In genomic region chr16:65120811-65121721, GRCh38 we compare ENCODE assay signal across 8 cellular contexts. TPM values are rescaled to one million over a fixed set of nuclear protein-coding genes. Genes with fewer than 3 reads are reported as not detected.
A peak's percentile ranks its signal among the peaks of the same experiment; 100 is the strongest.
DNase-seq lines count a peak whose midpoint lies in the region; ATAC-seq and TF ChIP-seq lines count a peak whose summit lies in the region.

No MANE protein-coding gene starts in this region.

- peak; percentile 3 for DNase-seq in Caki2 (ENCODE audit: low read depth)
- peak in 3 of 7 donors; percentile 11 to 22 (median 14) for DNase-seq in adrenal gland
- DNase-seq in hepatocyte (ENCODE audit: low spot score), result peak; percentile 28
- peak in 1 of 2 donors; percentile 55 for DNase-seq in psoas muscle
- no peak for DNase-seq in activated effector memory CD4-positive, alpha-beta T cell treated with Interleukin-2 at 50 U/mL for 16 hours
- no peak for DNase-seq in NCI-H2227 (lab: John Stamatoyannopoulos, UW; ENCODE audit: unreplicated experiment)
- no peak for DNase-seq in cerebellar nuclear complex (lab: John Stamatoyannopoulos, UW)

- peaks cover 5 to 28% of the 10 kb centered on the region in 2 donors for H3K4me1 ChIP-seq in adrenal gland (replicated peaks in 1 of 2)
- peaks cover 24% of the 10 kb centered on the region for H3K4me1 ChIP-seq in hepatocyte (ENCODE audit: insufficient read depth)
- peaks cover 15% of the 10 kb centered on the region for H3K4me1 ChIP-seq in psoas muscle

- TF ChIP-seq CTCF in adrenal gland (IDR thresholded peaks at IDR 0.05) (no peak), hepatocyte (IDR thresholded peaks at IDR 0.05; ENCODE audit: poor library complexity) (no peak), psoas muscle (IDR thresholded peaks at IDR 0.05) (no peak)

- no peaks in the 10 kb centered on the region for H3K36me3 ChIP-seq in adrenal gland (replicated peaks in 1 of 2)
- no peaks in the 10 kb centered on the region for H3K36me3 ChIP-seq in hepatocyte (replicated peaks; ENCODE audit: insufficient read depth, low read depth)
- no peaks in the 10 kb centered on the region for H3K36me3 ChIP-seq in psoas muscle (ENCODE audit: insufficient read depth in 1 of 2, low read depth in 1 of 2)

- peaks cover 24% of the 10 kb centered on the region for H4K20me1 ChIP-seq in hepatocyte (ENCODE audit: insufficient read depth, poor library complexity, severe bottlenecking)

- peaks cover 15% of the 10 kb centered on the region for H3K27me3 ChIP-seq in adrenal gland
- H3K27me3 ChIP-seq in hepatocyte, result peaks cover 9% of the 10 kb centered on the region
- peaks cover 3 to 38% (median 9%) of the 10 kb centered on the region in 3 donors for H3K27me3 ChIP-seq in psoas muscle (ENCODE audit: insufficient read depth in 3 of 3, low read length in 2 of 3)

- H3K4me3 ChIP-seq in adrenal gland (peak overlapping the region in 2 of 4 donors; percentile 40 to 72), hepatocyte (peak overlapping the region; percentile 76), psoas muscle (peak overlapping the region; percentile 71)

- H3K27ac ChIP-seq in adrenal gland (peak overlapping the region in 4 of 5 donors; percentile 32 to 92 (median 50)), hepatocyte (peak overlapping the region; percentile 99), psoas muscle (peak overlapping the region; percentile 46)

- ATAC-seq in psoas muscle (peak; percentile 15 to 45 (median 23)), HG02840 (IDR thresholded peaks at IDR 0.05; ENCODE audit: low FRiP score, unreplicated experiment) (no peak)

- in situ Hi-C loops in Caki2 (cut with HindIII; ENCODE audit: low pct_unique_long_range_greater_than_20kb, low sequenced_read_pairs), result no loop called here

- no peaks in the 10 kb centered on the region for H3K9me2 ChIP-seq in hepatocyte (replicated peaks; ENCODE audit: insufficient read depth)

- peaks cover 65% of the 10 kb centered on the region for H3K79me2 ChIP-seq in hepatocyte

- 1 to 4% (median 2%) methylated on average over 16 to 70 of the region's 70 CpGs for WGBS in adrenal gland, 4 donors
- WGBS in hepatocyte (ENCODE audit: low lambda C conversion rate, missing lambda C conversion rate), result 1% methylated on average over 64 of the region's 70 CpGs
- WGBS in psoas muscle, 3 donors, result 1 to 2% (median 1%) methylated on average over 64 to 70 of the region's 70 CpGs

- TF ChIP-seq POLR2A in adrenal gland (IDR thresholded peaks at IDR 0.05), result no peak

- intact Hi-C loops in adrenal gland (cut with DNase I), result no loop called here
- intact Hi-C loops in psoas muscle (cut with DNase I), result loop anchor here (5.0 kb wide), 2 partner anchors 49 to 54 kb away; no protein-coding TSS in a partner anchor

- H3K4me2 ChIP-seq in hepatocyte, result peak overlapping the region; percentile 89

- no peaks in the 10 kb centered on the region for H3K9me3 ChIP-seq in adrenal gland (replicated peaks in 1 of 3)
- no peaks in the 10 kb centered on the region for H3K9me3 ChIP-seq in hepatocyte (ENCODE audit: low read depth)
- no peaks in the 10 kb centered on the region for H3K9me3 ChIP-seq in psoas muscle

- H2AFZ ChIP-seq in hepatocyte, result peak overlapping the region; percentile 33

RNA-seq across cellular contexts. Expression of gene CDH11, which starts 0.8 kb away (rescaled TPM):
- total RNA-seq in Caki2 (2014; rRNA removed; shearing (Covaris generic); ENCODE audit: low replicate concordance), result not detected in 2 replicates
- total RNA-seq in adrenal gland (100 to 1,000 TPM in 1 of 8 donors, 10 to 100 TPM in 7; 21.0 to 102 (median 38.7) TPM), hepatocyte (266 and 289 TPM in 2 replicates), psoas muscle (10 to 100 TPM in 2 of 4 donors, 1 to 10 TPM in 2; 3.2 to 16.8 (median 7.8) TPM)
- polyA plus RNA-seq in adrenal gland (10 to 100 TPM in 1 of 3 donors, 1 to 10 TPM in 2; 3.0 to 22.4 (median 3.5) TPM), hepatocyte (126 and 148 TPM in 2 replicates), psoas muscle (under 1 TPM; 0.33 to 0.71 (median 0.62) TPM)

Comparison
In these comparisons a context has a peak if more than half of its experiments do, and no peak if none do; other contexts are left out.
1. DNase-seq: peak in Caki2 (single experiment) and hepatocyte (single experiment); none in activated effector memory CD4-positive, alpha-beta T cell treated with Interleukin-2 at 50 U/mL for 16 hours (single experiment), NCI-H2227 (single experiment) and cerebellar nuclear complex (0 of 2).
2. H3K27ac ChIP-seq: peak in every context shown above with its lines; median percentile 99 in hepatocyte; 50 in adrenal gland; 46 in psoas muscle.
3. intact Hi-C loops: an anchor here in psoas muscle (5.0 kb wide); none called in adrenal gland.